Comparison of ENCODE assay signal across 16 cellular contexts in genomic region chr17:13885550-13885949, GRCh38.
DNase-seq lines count a peak whose midpoint lies in the region; ATAC-seq and TF ChIP-seq lines count a peak whose summit lies in the region.
"Had no signal": no experiment of that assay in that cellular context is flagged by ENCODE, and none has a peak within 500 bp of the region (broad histone marks: within the 10 kb centered on the region; RNA-seq: fewer than 3 reads in every experiment).

No MANE protein-coding gene starts in this region.

- in situ Hi-C loops in IMR-90 (cut with MboI; ENCODE audit: low sequenced_read_pairs): no loop called here

- H3K4me3 ChIP-seq in IMR-90 (ENCODE audit: insufficient read depth, low read depth, low read length) (no peak overlapping the region), gastroesophageal sphincter (no peak overlapping the region), left ventricle myocardium inferior (no peak overlapping the region)
- H3K4me3 ChIP-seq: BLaER1 treated with 17β-estradiol and CSF1 and Interleukin-3, amounts not matched to agents 10 nM and 100 nM; GM12878; GM23338 had no signal

- no peaks in the 10 kb centered on the region for H3K36me3 ChIP-seq in IMR-90 (ENCODE audit: control insufficient read depth, insufficient read depth, low read length)
- no peaks in the 10 kb centered on the region for H3K36me3 ChIP-seq in gastroesophageal sphincter
- H3K36me3 ChIP-seq in left ventricle myocardium inferior: no peaks in the 10 kb centered on the region

- H2AFZ ChIP-seq in IMR-90 (replicated peaks; ENCODE audit: low read length, poor library complexity): no peak overlapping the region
- H2AFZ ChIP-seq: GM23338 had no signal

- no peak for TF ChIP-seq POLR2A in IMR-90 (IDR thresholded peaks at IDR 0.05; ENCODE audit: low read depth, low read length)
- no peak for TF ChIP-seq POLR2A in gastroesophageal sphincter (IDR thresholded peaks at IDR 0.05)

- CTCF ChIA-PET in IMR-90 (lab: Yijun Ruan, JAX): interaction anchor here (0.6 to 0.7 kb wide), 2 partner anchors 213 to 385 kb away, joined by 3 to 4 read pairs; no protein-coding TSS in a partner anchor

- WGBS in IMR-90 (ENCODE audit: extremely low coverage in 2 of 2, insufficient read length in 1 of 2), 2 experiments: no CpG with 5 or more reads among the region's 2 CpGs
- 88% methylated on average over 2 of the region's 2 CpGs; no CpG with 5 or more reads in 1 of the 2 donors for WGBS in gastroesophageal sphincter (ENCODE audit: low coverage in 1 of 2), 2 donors

- H3K18ac ChIP-seq in IMR-90 (ENCODE audit: low read depth, low read length): no peak overlapping the region

- H2BK15ac ChIP-seq in IMR-90 (ENCODE audit: low read depth, low read length): no peak overlapping the region

- H4K20me1 ChIP-seq in IMR-90 (ENCODE audit: insufficient read depth, low read length): no peaks in the 10 kb centered on the region
- H4K20me1 ChIP-seq: BLaER1 treated with 17β-estradiol and CSF1 and Interleukin-3, amounts not matched to agents 10 nM and 100 nM had no signal

- no peaks in the 10 kb centered on the region for H3K27me3 ChIP-seq in IMR-90 (ENCODE audit: control insufficient read depth, insufficient read depth, low read length)
- no peaks in the 10 kb centered on the region for H3K27me3 ChIP-seq in gastroesophageal sphincter
- no peaks in the 10 kb centered on the region for H3K27me3 ChIP-seq in left ventricle myocardium inferior (ENCODE audit: low read depth)
- H3K27me3 ChIP-seq: BLaER1 treated with 17β-estradiol and CSF1 and Interleukin-3, amounts not matched to agents 10 nM and 100 nM had no signal

- no peak for DNase-seq in IMR-90
- DNase-seq in left ventricle myocardium inferior: no peak
- peak; percentile 76 for DNase-seq in myocyte (ENCODE audit: low read depth)
- no peak for DNase-seq in osteocyte (ENCODE audit: extremely low spot score, unreplicated experiment)
- DNase-seq: ACHN; CD4-positive, CD25-positive, alpha-beta regulatory T cell; DMS79; H7 had no signal

- no peak overlapping the region for H3K23ac ChIP-seq in IMR-90 (ENCODE audit: low read depth, low read length)

- H2AK9ac ChIP-seq in IMR-90 (replicated peaks; ENCODE audit: low read depth, low read length, poor library complexity): no peak overlapping the region

- no peak for ATAC-seq in IMR-90 (ENCODE audit: low read depth)
- ATAC-seq in gastroesophageal sphincter: no peak
- ATAC-seq in GM18909 (IDR thresholded peaks at IDR 0.05; ENCODE audit: poor library complexity, unreplicated experiment): no peak
- no peak for ATAC-seq in HG02973 (IDR thresholded peaks at IDR 0.05; ENCODE audit: unreplicated experiment)
- no peak for ATAC-seq in HG03039 (IDR thresholded peaks at IDR 0.05; ENCODE audit: unreplicated experiment)
- ATAC-seq: GM12878, GM23338, HepG2 had no signal

- H4K5ac ChIP-seq in IMR-90 (ENCODE audit: low read depth, low read length): no peak overlapping the region

- H2BK5ac ChIP-seq in IMR-90 (ENCODE audit: low read depth, low read length, poor library complexity, severe bottlenecking): no peak overlapping the region

- H3K56ac ChIP-seq in IMR-90 (ENCODE audit: extremely low read depth, insufficient read depth, low read length): no peak overlapping the region

- H3K9me3 ChIP-seq in IMR-90 (ENCODE audit: control insufficient read depth, insufficient read depth, low read length): no peaks in the 10 kb centered on the region
- no peaks in the 10 kb centered on the region for H3K9me3 ChIP-seq in gastroesophageal sphincter
- peaks cover 8% of the 10 kb centered on the region for H3K9me3 ChIP-seq in left ventricle myocardium inferior (replicated peaks)

- H3K36me3 Mint-ChIP-seq in osteocyte (ENCODE audit: unreplicated experiment): no peaks in the 10 kb centered on the region

- H3K9me3 Mint-ChIP-seq in osteocyte (ENCODE audit: unreplicated experiment): peaks cover 15% of the 10 kb centered on the region

- POLR2A ChIA-PET in IMR-90 (lab: Charles Lee; ENCODE audit: unreplicated experiment): no interaction called here

- H3K27ac ChIP-seq in IMR-90 (ENCODE audit: insufficient read depth, low read length): no peak overlapping the region
- H3K27ac ChIP-seq in gastroesophageal sphincter: peak overlapping the region; percentile 36 to 75 (median 65)
- peak overlapping the region; percentile 81 for H3K27ac ChIP-seq in left ventricle myocardium inferior (replicated peaks)
- H3K27ac ChIP-seq: BLaER1 treated with 17β-estradiol and CSF1 and Interleukin-3, amounts not matched to agents 10 nM and 100 nM had no signal

- TF ChIP-seq CTCF in IMR-90 (conservative IDR thresholded peaks at IDR 0.05; ENCODE audit: low read depth, low read length) (no peak), gastroesophageal sphincter (IDR thresholded peaks at IDR 0.05) (no peak), left ventricle myocardium inferior (IDR thresholded peaks at IDR 0.05; ENCODE audit: borderline replicate concordance) (no peak), osteocyte (IDR thresholded peaks at IDR 0.05) (no peak)

- H3K4me1 ChIP-seq in IMR-90 (ENCODE audit: control insufficient read depth, insufficient read depth, low read length) (peaks cover 10% of the 10 kb centered on the region), gastroesophageal sphincter (peaks cover 0 to 41% (median 15%) of the 10 kb centered on the region in 3 donors), left ventricle myocardium inferior (peaks cover 14% of the 10 kb centered on the region)
- H3K4me1 ChIP-seq: BLaER1 treated with 17β-estradiol and CSF1 and Interleukin-3, amounts not matched to agents 10 nM and 100 nM had no signal

- H4K91ac ChIP-seq in IMR-90 (ENCODE audit: insufficient read depth, low read depth, low read length): no peak overlapping the region

- H3K14ac ChIP-seq in IMR-90 (replicated peaks; ENCODE audit: low read depth, low read length): no peak overlapping the region

- peak overlapping the region; percentile 0 for H2BK20ac ChIP-seq in IMR-90 (ENCODE audit: low read depth, low read length)

- no peak overlapping the region for H2AK5ac ChIP-seq in IMR-90 (ENCODE audit: low read depth, low read length)

- no peak for TF ChIP-seq RAD21 in IMR-90 (IDR thresholded peaks at IDR 0.05; ENCODE audit: low read length)

- H3K27ac Mint-ChIP-seq in osteocyte (ENCODE audit: unreplicated experiment): no peak overlapping the region
- H3K27ac Mint-ChIP-seq: CD4-positive, CD25-positive, alpha-beta regulatory T cell; GM23338 had no signal

- H3K4me2 ChIP-seq in IMR-90 (ENCODE audit: low read depth, low read length): peak overlapping the region; percentile 20
- H3K4me2 ChIP-seq: BLaER1 treated with 17β-estradiol and CSF1 and Interleukin-3, amounts not matched to agents 10 nM and 100 nM; GM23338 had no signal

- no peaks in the 10 kb centered on the region for H3K79me1 ChIP-seq in IMR-90 (ENCODE audit: low read depth in 1 of 2, low read length in 2 of 2)

- H3K4me3 Mint-ChIP-seq in osteocyte (ENCODE audit: unreplicated experiment): no peak overlapping the region
- H3K4me3 Mint-ChIP-seq: CD4-positive, CD25-positive, alpha-beta regulatory T cell; GM23338 had no signal

- H3K9me1 ChIP-seq in IMR-90 (ENCODE audit: insufficient read depth, low read length): peaks cover 7% of the 10 kb centered on the region

- H2BK120ac ChIP-seq in IMR-90 (ENCODE audit: low read depth, low read length): no peak overlapping the region

- TF ChIP-seq EP300 in gastroesophageal sphincter (IDR thresholded peaks at IDR 0.05): no peak

- H3K4me1 Mint-ChIP-seq in osteocyte (ENCODE audit: unreplicated experiment): peaks cover 3% of the 10 kb centered on the region
- H3K4me1 Mint-ChIP-seq: CD4-positive, CD25-positive, alpha-beta regulatory T cell; GM23338 had no signal

- BruUV-seq in IMR-90 (replicated peaks; lab: Mats Ljungman, UMichigan): no TSS peak

- H3K4ac ChIP-seq in IMR-90 (ENCODE audit: low read depth, low read length): 0 out of 2 replicates have a peak overlapping the region, but pooled peaks have one; percentile 32

- dilution Hi-C loops in IMR-90 (cut with HindIII; ENCODE audit: low sequenced_read_pairs, unreplicated experiment): no loop called here

- H4K8ac ChIP-seq in IMR-90 (ENCODE audit: low read depth in 2 of 2, low read length in 2 of 2): no peak overlapping the region

- H3K9ac ChIP-seq in IMR-90 (ENCODE audit: low read depth, low read length): no peak overlapping the region
- H3K9ac ChIP-seq: BLaER1 treated with 17β-estradiol and CSF1 and Interleukin-3, amounts not matched to agents 10 nM and 100 nM had no signal

- H3K27me3 Mint-ChIP-seq in osteocyte (ENCODE audit: unreplicated experiment): no peaks in the 10 kb centered on the region
- H3K27me3 Mint-ChIP-seq: CD4-positive, CD25-positive, alpha-beta regulatory T cell had no signal

- intact Hi-C loops in IMR-90 (cut with micrococcal nuclease): loop anchor here (5.0 to 10.0 kb wide), 2 partner anchors 169 to 412 kb away; no protein-coding TSS in a partner anchor
- intact Hi-C loops in left ventricle myocardium inferior (cut with micrococcal nuclease): no loop called here

TF ChIP-seq in IMR-90, 13 proteins besides CTCF, POLR2A, EP300 and RAD21 (continues in another document):
- no peak for TF ChIP-seq SMC3 (IDR thresholded peaks at IDR 0.05; ENCODE audit: low read depth, low read length)
- TF ChIP-seq MAFK (IDR thresholded peaks at IDR 0.05; ENCODE audit: low read depth, low read length): no peak
- no peak for TF ChIP-seq FOS (IDR thresholded peaks at IDR 0.05; ENCODE audit: low read depth, low read length)
- TF ChIP-seq CHD1 (IDR thresholded peaks at IDR 0.05; ENCODE audit: low read depth, low read length): no peak
- TF ChIP-seq ELK1 (IDR thresholded peaks at IDR 0.05; ENCODE audit: borderline replicate concordance, low read depth, low read length): no peak
- no peak for TF ChIP-seq RFX5 (IDR thresholded peaks at IDR 0.05; ENCODE audit: low read depth, low read length)
- TF ChIP-seq MAZ (IDR thresholded peaks at IDR 0.05; ENCODE audit: borderline replicate concordance, low read depth, low read length): no peak
- no peak for TF ChIP-seq CEBPB (IDR thresholded peaks at IDR 0.05; ENCODE audit: low read depth, low read length)
- no peak for TF ChIP-seq MXI1 (IDR thresholded peaks at IDR 0.05; ENCODE audit: borderline replicate concordance, low read depth, low read length)
- TF ChIP-seq NFE2L2 (IDR thresholded peaks at IDR 0.05; ENCODE audit: low read depth, low read length): no peak
- no peak for TF ChIP-seq BHLHE40 (IDR thresholded peaks at IDR 0.05; ENCODE audit: low read depth, low read length)
